9 cellular contexts compared by ENCODE assay signal in genomic region chr15:50854594-50855490, GRCh38.
A peak's percentile ranks its signal among the peaks of the same experiment; 100 is the strongest.
DNase-seq lines count a peak whose midpoint lies in the region; ATAC-seq and TF ChIP-seq lines count a peak whose summit lies in the region.
"Had no signal": no experiment of that assay in that cellular context is flagged by ENCODE, and none has a peak within 500 bp of the region (broad histone marks: within the 10 kb centered on the region; RNA-seq: fewer than 3 reads in every experiment).

No MANE protein-coding gene starts in this region.

- no peak for TF ChIP-seq CTCF in GM10266 (IDR thresholded peaks at IDR 0.05; ENCODE audit: control insufficient read depth, insufficient read depth, low read depth, missing control alignments)

- DNase-seq in GM10266 (ENCODE audit: extremely low spot score) (peak; percentile 26), fibroblast of peridontal ligament (ENCODE audit: extremely low read depth) (peak; percentile 13), GOT3 (lab: John Stamatoyannopoulos, UW) (no peak), NCI-H1930 (lab: John Stamatoyannopoulos, UW) (no peak)
- no peak for DNase-seq in activated effector memory CD4-positive, alpha-beta T cell treated with anti-CD3 and anti-CD28 coated beads, Interleukin-2, amount 50 U/mL, for 16 hours
- DNase-seq: NCI-H1105 treated with DMSO at 0.1 percent for 48 hours had no signal

- peak; percentile 84 for ATAC-seq in GM21526 (IDR thresholded peaks at IDR 0.05; ENCODE audit: low FRiP score, unreplicated experiment)
- ATAC-seq in HG03520 (IDR thresholded peaks at IDR 0.05; ENCODE audit: unreplicated experiment) = peak; percentile 90
- no peak for ATAC-seq in activated CD4-positive, CD25-positive, alpha-beta regulatory T cell treated with anti-CD3 and anti-CD28 coated beads, Interleukin-2, amount 50 U/mL, for 24 hours

Comparison
In these comparisons a context has a peak if more than half of its experiments do, and no peak if none do; other contexts are left out.
1. DNase-seq: peak in GM10266 (single experiment) and fibroblast of peridontal ligament (single experiment); none in GOT3 (single experiment), NCI-H1930 (0 of 2) and activated effector memory CD4-positive, alpha-beta T cell treated with anti-CD3 and anti-CD28 coated beads, Interleukin-2, amount 50 U/mL, for 16 hours (single experiment).
2. ATAC-seq: peak in GM21526 (single experiment) and HG03520 (single experiment); none in activated CD4-positive, CD25-positive, alpha-beta regulatory T cell treated with anti-CD3 and anti-CD28 coated beads, Interleukin-2, amount 50 U/mL, for 24 hours (0 of 2).